1 cellular context compared by ENCODE assay signal in genomic region chr12:49093746-49094103, GRCh38.
TF ChIP-seq lines count a peak whose summit lies in the region.

No MANE protein-coding gene starts in this region.

TF ChIP-seq in HepG2, 621 proteins besides CTCF, POLR2A, EP300 and RAD21:
- TF ChIP-seq ZNF678 (CRISPR knock-in tag; IDR thresholded peaks at IDR 0.05) (no peak), ZNF770 (CRISPR knock-in tag; IDR thresholded peaks at IDR 0.05) (no peak), SPEN (CRISPR knock-in tag; IDR thresholded peaks at IDR 0.05; ENCODE audit: low read depth) (no peak), ZNF720 (CRISPR knock-in tag; IDR thresholded peaks at IDR 0.05) (no peak), ZNF883 (CRISPR knock-in tag; IDR thresholded peaks at IDR 0.05; ENCODE audit: not compliant biosample characterization) (no peak), TBX3 (IDR thresholded peaks at IDR 0.05; ENCODE audit: borderline replicate concordance) (no peak), TRAFD1 (CRISPR knock-in tag; IDR thresholded peaks at IDR 0.05; ENCODE audit: borderline replicate concordance) (no peak)
- TF ChIP-seq, protein P1, sequence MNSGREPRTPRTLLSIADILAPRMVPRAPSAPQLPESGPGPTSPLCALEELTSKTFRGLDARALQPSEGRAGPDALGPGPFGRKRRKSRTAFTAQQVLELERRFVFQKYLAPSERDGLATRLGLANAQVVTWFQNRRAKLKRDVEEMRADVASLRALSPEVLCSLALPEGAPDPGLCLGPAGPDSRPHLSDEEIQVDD (CRISPR knock-in tag; IDR thresholded peaks at IDR 0.05; ENCODE audit: borderline replicate concordance), result no peak
